In the genomic region with DNA sequence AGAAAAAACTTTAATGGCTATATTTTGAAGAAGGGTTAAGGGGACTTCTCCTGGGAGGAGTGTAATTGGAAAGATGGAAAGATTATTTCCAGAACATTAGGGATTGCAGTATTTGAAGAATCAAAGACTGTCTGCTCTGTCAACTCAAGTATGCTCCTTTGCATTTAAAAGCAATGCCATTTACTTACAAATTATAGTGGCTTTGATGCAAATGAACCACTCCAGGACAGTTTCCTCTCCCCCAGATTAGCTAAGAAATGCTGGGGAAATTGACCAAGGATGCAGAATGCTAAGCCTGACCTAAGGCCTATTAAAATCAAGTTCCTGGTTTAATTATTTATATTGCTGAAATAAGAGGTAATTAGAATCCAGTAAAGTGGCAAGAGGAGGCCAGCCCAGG, we compare ENCODE assay signal across 1 cellular context.
TF ChIP-seq lines count a peak whose summit lies in the region.

No MANE protein-coding gene starts in this region.

TF ChIP-seq in H1, 55 proteins besides CTCF, POLR2A, EP300 and RAD21 (continued from another document):
- TF ChIP-seq PHF8 (conservative IDR thresholded peaks at IDR 0.05; ENCODE audit: low read depth, low read length) (no peak), CTBP2 (IDR thresholded peaks at IDR 0.05; ENCODE audit: borderline replicate concordance, insufficient read depth, insufficient read length, low read length) (no peak), CBX5 (IDR thresholded peaks at IDR 0.05; ENCODE audit: low read depth, low read length) (no peak), TAF1 (IDR thresholded peaks at IDR 0.05; ENCODE audit: low read depth, low read length) (no peak), NANOG (IDR thresholded peaks at IDR 0.05; ENCODE audit: insufficient read depth, low read depth, low read length, poor library complexity, severe bottlenecking) (peak; percentile 64), MAFK (IDR thresholded peaks at IDR 0.05; ENCODE audit: low read depth, low read length) (no peak), EZH2 (IDR thresholded peaks at IDR 0.05; ENCODE audit: low read depth, low read length, severe bottlenecking) (no peak)
